In the genomic region with DNA sequence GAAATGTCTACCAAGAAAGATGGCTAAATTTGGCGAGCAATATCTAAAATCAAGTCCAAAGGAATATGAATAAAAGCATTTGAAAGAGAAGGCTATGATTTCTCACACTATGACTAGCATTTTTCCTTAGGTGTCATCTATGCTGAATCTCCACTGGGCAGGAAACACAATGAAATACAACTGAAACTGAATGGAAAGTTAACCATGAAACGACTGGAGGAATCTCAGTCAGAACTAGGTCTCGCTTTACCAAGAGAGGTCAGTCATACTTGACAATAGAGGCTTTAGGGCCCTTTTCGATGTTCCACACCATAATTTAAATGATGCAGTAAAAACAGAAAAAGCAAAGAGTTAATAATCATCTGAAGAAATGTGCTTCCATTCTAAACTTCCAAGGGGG, we compare ENCODE assay signal across 18 cellular contexts.
"Had no signal": no experiment of that assay in that cellular context is flagged by ENCODE, and none has a peak within 500 bp of the region (broad histone marks: within the 10 kb centered on the region; RNA-seq: fewer than 3 reads in every experiment).

No MANE protein-coding gene starts in this region.

- H3K4me1 ChIP-seq: heart right ventricle had no signal

- H3K4me3 Mint-ChIP-seq: dendritic cell treated with granulocyte-macrophage colony-stimulating factor and Interleukin-4, amounts not matched to agents 40 ng/mL and 50 ng/mL, for 4 days; effector memory CD8-positive, alpha-beta T cell; naive thymus-derived CD8-positive, alpha-beta T cell; neural crest cell had no signal

- FAIRE-seq: frontal cortex, islet of Langerhans, small intestine had no signal

- ATAC-seq: effector memory CD8-positive, alpha-beta T cell; heart right ventricle; left lobe of liver; naive thymus-derived CD8-positive, alpha-beta T cell; right cardiac atrium had no signal

- H3K4me3 ChIP-seq: heart right ventricle, mucosa of descending colon had no signal

- H3K27ac ChIP-seq: heart right ventricle had no signal

- H3K36me3 ChIP-seq: heart right ventricle had no signal

- H3K9me3 Mint-ChIP-seq: dendritic cell treated with granulocyte-macrophage colony-stimulating factor and Interleukin-4, amounts not matched to agents 40 ng/mL and 50 ng/mL, for 4 days; effector memory CD8-positive, alpha-beta T cell; naive thymus-derived CD8-positive, alpha-beta T cell; neural crest cell had no signal

- H3K9me3 ChIP-seq: heart right ventricle, mucosa of descending colon had no signal

- H3K27ac Mint-ChIP-seq: dendritic cell treated with granulocyte-macrophage colony-stimulating factor and Interleukin-4, amounts not matched to agents 40 ng/mL and 50 ng/mL, for 4 days; effector memory CD8-positive, alpha-beta T cell; naive thymus-derived CD8-positive, alpha-beta T cell had no signal

- H3K36me3 Mint-ChIP-seq: naive thymus-derived CD8-positive, alpha-beta T cell had no signal

- H3K4me1 Mint-ChIP-seq: naive thymus-derived CD8-positive, alpha-beta T cell had no signal

- H3K27me3 Mint-ChIP-seq: dendritic cell treated with granulocyte-macrophage colony-stimulating factor and Interleukin-4, amounts not matched to agents 40 ng/mL and 50 ng/mL, for 4 days; effector memory CD8-positive, alpha-beta T cell had no signal

- DNase-seq: effector memory CD8-positive, alpha-beta T cell; erythroblast; heart right ventricle; hypothalamus; mammary epithelial cell; mucosa of descending colon; naive thymus-derived CD8-positive, alpha-beta T cell; posterior cingulate gyrus; right cardiac atrium; stimulated activated CD4-positive, alpha-beta T cell treated with anti-CD3 and anti-CD28 coated beads, Interleukin-12 subunit alpha, Interleukin-12 subunit beta, amount 100 ng/mL, for 4 hours; stimulated activated naive CD4-positive, alpha-beta T cell treated with Interleukin-2 at 50 U/mL for 16 hours; trophoblast cell had no signal
